ENCODE assay signal across 8 cellular contexts in the genomic region with DNA sequence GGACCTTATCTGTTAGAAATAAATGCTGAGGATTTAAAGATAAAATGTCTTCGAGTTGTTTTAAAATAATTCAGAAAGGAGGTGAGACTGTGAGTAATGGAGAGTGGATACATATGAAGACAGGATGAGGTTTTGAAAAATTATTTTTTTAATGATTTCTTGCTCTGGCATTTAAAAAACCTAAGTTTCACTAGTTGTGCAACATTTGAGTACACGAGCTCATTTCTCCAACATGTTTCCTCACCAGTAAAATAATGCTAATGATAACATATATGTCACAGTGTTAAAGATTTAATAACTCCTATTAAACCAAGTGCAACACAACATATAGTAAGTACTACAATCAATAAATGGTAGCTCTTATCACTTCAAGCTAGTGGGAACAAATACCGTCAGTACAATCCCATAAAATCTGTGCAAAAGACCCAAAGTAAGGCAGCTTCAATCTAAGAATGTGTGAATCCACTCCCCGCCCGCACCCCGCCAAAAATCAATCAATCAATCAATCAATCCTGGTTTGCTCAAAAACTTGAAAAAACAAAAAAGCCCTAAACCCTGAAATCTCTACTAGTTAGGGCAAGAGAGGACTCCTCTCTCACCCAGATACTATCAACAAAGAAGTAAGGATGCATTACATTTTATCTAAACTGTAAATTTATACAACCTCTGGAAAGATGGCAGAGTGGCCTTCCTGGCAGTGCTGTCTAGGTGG. TPM values are rescaled to one million over a fixed set of nuclear protein-coding genes. Genes with fewer than 3 reads are reported as not detected.
A peak's percentile ranks its signal among the peaks of the same experiment; 100 is the strongest.
DNase-seq lines count a peak whose midpoint lies in the region; FAIRE-seq and TF ChIP-seq lines count a peak whose summit lies in the region.

No MANE protein-coding gene starts in this region.

- no peaks in the 10 kb centered on the region; the same call in 1 of the 2 replicates for H3K36me3 Mint-ChIP-seq in HFFc6 (ENCODE audit: low read depth)

- peaks cover 10% of the 10 kb centered on the region for H3K27me3 Mint-ChIP-seq in HFFc6 (ENCODE audit: insufficient read depth)

- DNase-seq in AG04449 (ENCODE audit: low read depth, low spot score) (no peak), HFFc6 (no peak), bronchial epithelial cell (ENCODE audit: low read depth) (no peak), NCI-H2107 (lab: John Stamatoyannopoulos, UW) (no peak), nucleus accumbens (lab: John Stamatoyannopoulos, UW) (no peak), NCI-H146 treated with DMSO at 0.1 percent for 48 hours (lab: John Stamatoyannopoulos, UW; ENCODE audit: unreplicated experiment) (no peak), dedifferentiated amniotic fluid mesenchymal stem cell (ENCODE audit: extremely low spot score) (no peak)

- POLR2A ChIA-PET in AG04449 (lab: Yijun Ruan, JAX), result no interaction called here

- H3K4me3 ChIP-seq in AG04449 (ENCODE audit: low read depth, low read length), result peak overlapping the region; percentile 93
- H3K4me3 ChIP-seq in bronchial epithelial cell (ENCODE audit: low read depth, low read length), result peak overlapping the region; percentile 96
- H3K4me3 ChIP-seq in mononuclear cell (ENCODE audit: low read length), result peak overlapping the region; percentile 91

- no peak for FAIRE-seq in bronchial epithelial cell (lab: Jason Lieb, UNC)

- no peaks in the 10 kb centered on the region for H3K9me3 Mint-ChIP-seq in HFFc6

- peaks cover 18% of the 10 kb centered on the region for H3K4me1 ChIP-seq in mononuclear cell (ENCODE audit: insufficient read depth, low read length)

- no peaks in the 10 kb centered on the region for H3K9me3 ChIP-seq in mononuclear cell (ENCODE audit: low read depth, low read length)

- H3K4me3 Mint-ChIP-seq in HFFc6, result peak overlapping the region; percentile 99

- TF ChIP-seq CTCF in AG04449 (IDR thresholded peaks at IDR 0.05; ENCODE audit: insufficient read depth, low read length, missing control alignments) (no peak), HFFc6 (IDR thresholded peaks at IDR 0.05) (no peak), bronchial epithelial cell (IDR thresholded peaks at IDR 0.05; ENCODE audit: insufficient read depth, low read length, severe bottlenecking) (no peak)

- peak overlapping the region; percentile 99 for H3K27ac Mint-ChIP-seq in HFFc6

- peaks cover 9% of the 10 kb centered on the region for H3K36me3 ChIP-seq in bronchial epithelial cell (ENCODE audit: control insufficient read depth, insufficient read depth, low read length)

- CTCF ChIA-PET in AG04449 (lab: Yijun Ruan, JAX), result interaction anchor here (1.1 to 5.0 kb wide), 4 partner anchors 8 to 71 kb away, joined by 3 to 34 read pairs (median 25); no protein-coding TSS in a partner anchor

- H3K27me3 ChIP-seq in bronchial epithelial cell (ENCODE audit: control insufficient read depth, insufficient read depth, low read length) (no peaks in the 10 kb centered on the region), mononuclear cell (ENCODE audit: insufficient read depth, low read length) (no peaks in the 10 kb centered on the region)

- peaks cover 35% of the 10 kb centered on the region for H3K4me1 Mint-ChIP-seq in HFFc6 (ENCODE audit: low read depth)

RNA-seq across cellular contexts. Expression of a gene that starts 1.3 kb away (rescaled TPM):
- total RNA-seq in HFFc6 (2021; fragmentation: NEBNext Ultra II Directional; extraction: Animal tissue kit (Norgen Biotek cat#: 25700)), result 10 to 100 TPM; 31.0 to 41.9 (median 33.4) TPM
- total RNA-seq in bronchial epithelial cell (49.3 and 57.9 TPM in 2 replicates), mononuclear cell (20.9 TPM)

RNA-seq across cellular contexts. Expression of a gene that starts 2.7 kb away (rescaled TPM):
- total RNA-seq in HFFc6 (2021; fragmentation: NEBNext Ultra II Directional; extraction: Animal tissue kit (Norgen Biotek cat#: 25700)), result 10 to 100 TPM; 23.2 to 37.8 (median 36.2) TPM
- 36.3 and 62.1 TPM in 2 replicates for total RNA-seq in bronchial epithelial cell
- total RNA-seq in mononuclear cell, result 22.6 TPM
